ENCODE assay signal across 11 cellular contexts in genomic region chr10:24462889-24463552, GRCh38.
DNase-seq lines count a peak whose midpoint lies in the region; ATAC-seq, FAIRE-seq and TF ChIP-seq lines count a peak whose summit lies in the region.
"Had no signal": no experiment of that assay in that cellular context is flagged by ENCODE, and none has a peak within 500 bp of the region (broad histone marks: within the 10 kb centered on the region; RNA-seq: fewer than 3 reads in every experiment).

No MANE protein-coding gene starts in this region.

- ATAC-seq in RWPE2 (ENCODE audit: low read depth) (no peak), pancreas (no peak), HG02798 (IDR thresholded peaks at IDR 0.05; ENCODE audit: poor library complexity, unreplicated experiment) (no peak), GM19023 (IDR thresholded peaks at IDR 0.05; ENCODE audit: unreplicated experiment) (no peak)
- no peak for ATAC-seq in activated T-cell treated with anti-CD3 and anti-CD28 coated beads, Interleukin-2, amount 50 U/mL, for 4 hours

- 42 to 45% methylated on average over 6 of the region's 6 CpGs for WGBS in pancreas, 2 donors

- intact Hi-C loops in pancreas (cut with DNase I), result no loop called here

- H3K36me3 ChIP-seq in RWPE2 (ENCODE audit: low read depth), result no peaks in the 10 kb centered on the region
- H3K36me3 ChIP-seq in pancreas, result no peaks in the 10 kb centered on the region

- H3K9me3 ChIP-seq in RWPE2 (ENCODE audit: severe bottlenecking) (no peaks in the 10 kb centered on the region), pancreas (no peaks in the 10 kb centered on the region)

- H3K4me1 ChIP-seq in RWPE2 (ENCODE audit: insufficient read depth, poor library complexity, severe bottlenecking), result peaks cover 40% of the 10 kb centered on the region
- H3K4me1 ChIP-seq in pancreas, result peaks cover 19 to 28% (median 26%) of the 10 kb centered on the region in 3 donors

- H3K27ac ChIP-seq in RWPE2 (ENCODE audit: poor library complexity, severe bottlenecking), result peak overlapping the region; percentile 95
- peak overlapping the region in 3 of 4 donors; percentile 82 to 97 (median 91) for H3K27ac ChIP-seq in pancreas
- H3K27ac ChIP-seq: parathyroid adenoma had no signal

- DNase-seq in ELR (ENCODE audit: low read depth) (peak; percentile 64), RWPE2 (ENCODE audit: low spot score) (no peak), epithelial cell of proximal tubule (ENCODE audit: low read depth) (no peak), pancreas (no peak), NCI-H2196 (lab: John Stamatoyannopoulos, UW; ENCODE audit: unreplicated experiment) (no peak)
- no peak for DNase-seq in activated T-cell treated with anti-CD3 and anti-CD28 coated beads, Interleukin-2, amount 50 U/mL, for 4 hours
- DNase-seq: head of caudate nucleus had no signal

- H3K36me3 Mint-ChIP-seq in activated T-cell treated with anti-CD3 and anti-CD28 coated beads, Interleukin-2, amount 50 U/mL, for 4 hours (ENCODE audit: insufficient read depth), result no peaks in the 10 kb centered on the region
- H3K36me3 Mint-ChIP-seq: activated naive CD8-positive, alpha-beta T cell treated with anti-CD3 and anti-CD28 coated beads for 36 hours had no signal

- no peaks in the 10 kb centered on the region for H3K9me3 Mint-ChIP-seq in activated T-cell treated with anti-CD3 and anti-CD28 coated beads, Interleukin-2, amount 50 U/mL, for 4 hours

- H3K27me3 ChIP-seq in RWPE2 (ENCODE audit: insufficient read depth, poor library complexity, severe bottlenecking) (no peaks in the 10 kb centered on the region), pancreas (no peaks in the 10 kb centered on the region)

- peaks cover 28% of the 10 kb centered on the region for H3K4me1 Mint-ChIP-seq in activated T-cell treated with anti-CD3 and anti-CD28 coated beads, Interleukin-2, amount 50 U/mL, for 4 hours (ENCODE audit: low read depth)

- H3K4me3 Mint-ChIP-seq in activated T-cell treated with anti-CD3 and anti-CD28 coated beads, Interleukin-2, amount 50 U/mL, for 4 hours, result no peak overlapping the region
- H3K4me3 Mint-ChIP-seq: activated naive CD8-positive, alpha-beta T cell treated with anti-CD3 and anti-CD28 coated beads for 36 hours had no signal

- peak; percentile 51 for TF ChIP-seq CTCF in RWPE2 (IDR thresholded peaks at IDR 0.05; ENCODE audit: poor library complexity, severe bottlenecking)
- TF ChIP-seq CTCF in epithelial cell of proximal tubule (conservative IDR thresholded peaks at IDR 0.05; ENCODE audit: low read depth, low read length), result peak; percentile 37
- TF ChIP-seq CTCF in pancreas (IDR thresholded peaks at IDR 0.05), result no peak

- H3K4me3 ChIP-seq in RWPE2 (ENCODE audit: severe bottlenecking) (no peak overlapping the region), epithelial cell of proximal tubule (ENCODE audit: low read depth, low read length) (no peak overlapping the region), pancreas (no peak overlapping the region)

- peaks cover 7% of the 10 kb centered on the region for H3K27me3 Mint-ChIP-seq in activated T-cell treated with anti-CD3 and anti-CD28 coated beads, Interleukin-2, amount 50 U/mL, for 4 hours (ENCODE audit: low read depth)

- FAIRE-seq in pancreas (lab: Jason Lieb, UNC), result no peak

Comparison
In these comparisons a context has a peak if more than half of its experiments do, and no peak if none do; other contexts are left out.
1. CTCF ChIP-seq: peak in RWPE2 (single experiment) and epithelial cell of proximal tubule (single experiment); none in pancreas (0 of 4).